1 cellular context compared by ENCODE assay signal in genomic region chr19:40512110-40512472, GRCh38.
TF ChIP-seq lines count a peak whose summit lies in the region.

No MANE protein-coding gene starts in this region.

TF ChIP-seq in H1, 55 proteins besides CTCF, POLR2A, EP300 and RAD21:
- no peak for TF ChIP-seq MAFK (IDR thresholded peaks at IDR 0.05; ENCODE audit: low read depth, low read length)
- TF ChIP-seq, protein P1, sequence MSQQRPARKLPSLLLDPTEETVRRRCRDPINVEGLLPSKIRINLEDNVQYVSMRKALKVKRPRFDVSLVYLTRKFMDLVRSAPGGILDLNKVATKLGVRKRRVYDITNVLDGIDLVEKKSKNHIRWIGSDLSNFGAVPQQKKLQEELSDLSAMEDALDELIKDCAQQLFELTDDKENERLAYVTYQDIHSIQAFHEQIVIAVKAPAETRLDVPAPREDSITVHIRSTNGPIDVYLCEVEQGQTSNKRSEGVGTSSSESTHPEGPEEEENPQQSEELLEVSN (IDR thresholded peaks at IDR 0.05) = no peak
- no peak for TF ChIP-seq POU5F1 (IDR thresholded peaks at IDR 0.05; ENCODE audit: low read depth, low read length)
- TF ChIP-seq YY1 (IDR thresholded peaks at IDR 0.05; ENCODE audit: low read depth, low read length) = no peak
- TF ChIP-seq SUZ12 (IDR thresholded peaks at IDR 0.05; ENCODE audit: low read length) = no peak
- TF ChIP-seq GABPA (IDR thresholded peaks at IDR 0.05; ENCODE audit: borderline replicate concordance, insufficient read depth, low read length) = no peak
- TF ChIP-seq RXRA (IDR thresholded peaks at IDR 0.05; ENCODE audit: insufficient read depth, low read depth, low read length) = no peak
- TF ChIP-seq HDAC6 (IDR thresholded peaks at IDR 0.05; ENCODE audit: low read depth, low read length) = no peak
- no peak for TF ChIP-seq EGR1 (IDR thresholded peaks at IDR 0.05; ENCODE audit: borderline replicate concordance, low read depth, low read length)
- no peak for TF ChIP-seq KDM4A (IDR thresholded peaks at IDR 0.05; ENCODE audit: low read depth, low read length, severe bottlenecking)
- no peak for TF ChIP-seq KDM1A (IDR thresholded peaks at IDR 0.05; ENCODE audit: borderline replicate concordance, low read length)
- TF ChIP-seq CHD2 (IDR thresholded peaks at IDR 0.05; ENCODE audit: low read length) = no peak
- no peak for TF ChIP-seq NRF1 (IDR thresholded peaks at IDR 0.05; ENCODE audit: low read depth, low read length)
